11 cellular contexts compared by ENCODE assay signal in the genomic region with DNA sequence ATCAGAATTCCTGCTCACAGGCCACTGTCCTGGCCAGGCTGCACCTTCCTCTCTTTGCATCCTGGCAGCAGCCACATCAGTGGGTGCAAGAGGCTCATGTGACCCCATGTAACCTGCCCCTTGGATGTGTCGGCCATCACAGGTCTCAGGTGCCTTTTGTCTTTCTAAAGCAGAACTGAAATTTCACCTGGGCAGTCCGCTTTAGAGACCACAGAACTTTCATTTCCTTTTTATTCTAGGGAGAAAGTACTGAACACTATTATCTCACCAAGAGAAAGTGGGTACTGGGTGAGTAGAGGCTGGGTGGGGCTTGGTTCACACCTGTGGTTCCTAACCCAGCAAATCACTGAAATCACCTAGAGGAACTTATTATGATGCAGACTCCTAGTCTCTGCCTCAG. TPM values are rescaled to one million over a fixed set of nuclear protein-coding genes. Genes with fewer than 3 reads are reported as not detected.
DNase-seq lines count a peak whose midpoint lies in the region; ATAC-seq and TF ChIP-seq lines count a peak whose summit lies in the region.
"Had no signal": no experiment of that assay in that cellular context is flagged by ENCODE, and none has a peak within 500 bp of the region (broad histone marks: within the 10 kb centered on the region; RNA-seq: fewer than 3 reads in every experiment).

No MANE protein-coding gene starts in this region.

- peak overlapping the region in 1 of 10 donors; percentile 34 for H3K27ac Mint-ChIP-seq in naive thymus-derived CD8-positive, alpha-beta T cell

- POLR2A ChIA-PET in naive thymus-derived CD8-positive, alpha-beta T cell (lab: Charles Lee): no interaction called here

- peaks cover 4 to 19% (median 7%) of the 10 kb centered on the region in 4 donors for H3K4me1 Mint-ChIP-seq in naive thymus-derived CD8-positive, alpha-beta T cell

- H3K4me3 Mint-ChIP-seq in naive thymus-derived CD8-positive, alpha-beta T cell: no peak overlapping the region

- H3K27me3 Mint-ChIP-seq in naive thymus-derived CD8-positive, alpha-beta T cell: no peaks in the 10 kb centered on the region

- DNase-seq in naive thymus-derived CD8-positive, alpha-beta T cell: peak in 1 of 10 donors; percentile 8
- DNase-seq in NCI-H446 treated with DMSO at 0.1 percent for 48 hours (lab: John Stamatoyannopoulos, UW) (no peak), NCI-H146 treated with DMSO at 0.1 percent for 48 hours (lab: John Stamatoyannopoulos, UW; ENCODE audit: unreplicated experiment) (no peak)
- no peak for DNase-seq in effector CD8-positive, alpha-beta T cell (lab: John Stamatoyannopoulos, UW)
- DNase-seq: aorta, mesenchymal stem cell, small intestine had no signal

- H3K9me3 Mint-ChIP-seq in naive thymus-derived CD8-positive, alpha-beta T cell: no peaks in the 10 kb centered on the region

- peaks cover 0 to 4% (median 0%) of the 10 kb centered on the region in 3 donors for H3K36me3 Mint-ChIP-seq in naive thymus-derived CD8-positive, alpha-beta T cell

- peak; percentile 92 for ATAC-seq in GM19025 (IDR thresholded peaks at IDR 0.05; ENCODE audit: low read depth, unreplicated experiment)
- ATAC-seq in GM21786 (IDR thresholded peaks at IDR 0.05; ENCODE audit: unreplicated experiment): peak; percentile 98
- ATAC-seq in HG03439 (IDR thresholded peaks at IDR 0.05; ENCODE audit: unreplicated experiment): peak; percentile 94
- ATAC-seq in naive thymus-derived CD8-positive, alpha-beta T cell: peak; percentile 35 to 63
- ATAC-seq in SK-N-SH treated with all-trans-retinoic acid at 6 μM for 48 hours: no peak

TF ChIP-seq in SK-N-SH treated with all-trans-retinoic acid at 6 μM for 48 hours, 23 proteins besides CTCF, POLR2A, EP300 and RAD21:
- TF ChIP-seq ZNF565 (CRISPR knock-in tag; conservative IDR thresholded peaks at IDR 0.05; ENCODE audit: low read depth) (no peak), ARNTL (CRISPR knock-in tag; IDR thresholded peaks at IDR 0.05; ENCODE audit: borderline replicate concordance, low read depth) (no peak), GLIS3 (CRISPR knock-in tag; IDR thresholded peaks at IDR 0.05) (no peak), RARB (CRISPR knock-in tag; IDR thresholded peaks at IDR 0.05) (no peak), ISL1 (CRISPR knock-in tag; IDR thresholded peaks at IDR 0.05) (no peak), TCF4 (CRISPR knock-in tag; IDR thresholded peaks at IDR 0.05; ENCODE audit: borderline replicate concordance) (no peak), ESRRG (CRISPR knock-in tag; IDR thresholded peaks at IDR 0.05) (no peak), ZNF70 (CRISPR knock-in tag; IDR thresholded peaks at IDR 0.05) (no peak)
- TF ChIP-seq, protein P1, sequence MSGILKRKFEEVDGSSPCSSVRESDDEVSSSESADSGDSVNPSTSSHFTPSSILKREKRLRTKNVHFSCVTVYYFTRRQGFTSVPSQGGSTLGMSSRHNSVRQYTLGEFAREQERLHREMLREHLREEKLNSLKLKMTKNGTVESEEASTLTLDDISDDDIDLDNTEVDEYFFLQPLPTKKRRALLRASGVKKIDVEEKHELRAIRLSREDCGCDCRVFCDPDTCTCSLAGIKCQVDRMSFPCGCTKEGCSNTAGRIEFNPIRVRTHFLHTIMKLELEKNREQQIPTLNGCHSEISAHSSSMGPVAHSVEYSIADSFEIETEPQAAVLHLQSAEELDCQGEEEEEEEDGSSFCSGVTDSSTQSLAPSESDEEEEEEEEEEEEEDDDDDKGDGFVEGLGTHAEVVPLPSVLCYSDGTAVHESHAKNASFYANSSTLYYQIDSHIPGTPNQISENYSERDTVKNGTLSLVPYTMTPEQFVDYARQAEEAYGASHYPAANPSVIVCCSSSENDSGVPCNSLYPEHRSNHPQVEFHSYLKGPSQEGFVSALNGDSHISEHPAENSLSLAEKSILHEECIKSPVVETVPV (CRISPR knock-in tag; IDR thresholded peaks at IDR 0.05): no peak
- TF ChIP-seq, protein P2, sequence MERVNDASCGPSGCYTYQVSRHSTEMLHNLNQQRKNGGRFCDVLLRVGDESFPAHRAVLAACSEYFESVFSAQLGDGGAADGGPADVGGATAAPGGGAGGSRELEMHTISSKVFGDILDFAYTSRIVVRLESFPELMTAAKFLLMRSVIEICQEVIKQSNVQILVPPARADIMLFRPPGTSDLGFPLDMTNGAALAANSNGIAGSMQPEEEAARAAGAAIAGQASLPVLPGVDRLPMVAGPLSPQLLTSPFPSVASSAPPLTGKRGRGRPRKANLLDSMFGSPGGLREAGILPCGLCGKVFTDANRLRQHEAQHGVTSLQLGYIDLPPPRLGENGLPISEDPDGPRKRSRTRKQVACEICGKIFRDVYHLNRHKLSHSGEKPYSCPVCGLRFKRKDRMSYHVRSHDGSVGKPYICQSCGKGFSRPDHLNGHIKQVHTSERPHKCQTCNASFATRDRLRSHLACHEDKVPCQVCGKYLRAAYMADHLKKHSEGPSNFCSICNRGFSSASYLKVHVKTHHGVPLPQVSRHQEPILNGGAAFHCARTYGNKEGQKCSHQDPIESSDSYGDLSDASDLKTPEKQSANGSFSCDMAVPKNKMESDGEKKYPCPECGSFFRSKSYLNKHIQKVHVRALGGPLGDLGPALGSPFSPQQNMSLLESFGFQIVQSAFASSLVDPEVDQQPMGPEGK (CRISPR knock-in tag; IDR thresholded peaks at IDR 0.05; ENCODE audit: borderline replicate concordance): no peak

RNA-seq across cellular contexts. Expression of a gene that starts 51.7 kb away (rescaled TPM):
- total RNA-seq in naive thymus-derived CD8-positive, alpha-beta T cell: 10 to 100 TPM; 67.0 to 71.7 TPM
- 10 to 100 TPM; 24.0 to 30.8 (median 25.7) TPM for polyA plus RNA-seq in naive thymus-derived CD8-positive, alpha-beta T cell
